ENCODE assay signal across 1 cellular context in the genomic region with DNA sequence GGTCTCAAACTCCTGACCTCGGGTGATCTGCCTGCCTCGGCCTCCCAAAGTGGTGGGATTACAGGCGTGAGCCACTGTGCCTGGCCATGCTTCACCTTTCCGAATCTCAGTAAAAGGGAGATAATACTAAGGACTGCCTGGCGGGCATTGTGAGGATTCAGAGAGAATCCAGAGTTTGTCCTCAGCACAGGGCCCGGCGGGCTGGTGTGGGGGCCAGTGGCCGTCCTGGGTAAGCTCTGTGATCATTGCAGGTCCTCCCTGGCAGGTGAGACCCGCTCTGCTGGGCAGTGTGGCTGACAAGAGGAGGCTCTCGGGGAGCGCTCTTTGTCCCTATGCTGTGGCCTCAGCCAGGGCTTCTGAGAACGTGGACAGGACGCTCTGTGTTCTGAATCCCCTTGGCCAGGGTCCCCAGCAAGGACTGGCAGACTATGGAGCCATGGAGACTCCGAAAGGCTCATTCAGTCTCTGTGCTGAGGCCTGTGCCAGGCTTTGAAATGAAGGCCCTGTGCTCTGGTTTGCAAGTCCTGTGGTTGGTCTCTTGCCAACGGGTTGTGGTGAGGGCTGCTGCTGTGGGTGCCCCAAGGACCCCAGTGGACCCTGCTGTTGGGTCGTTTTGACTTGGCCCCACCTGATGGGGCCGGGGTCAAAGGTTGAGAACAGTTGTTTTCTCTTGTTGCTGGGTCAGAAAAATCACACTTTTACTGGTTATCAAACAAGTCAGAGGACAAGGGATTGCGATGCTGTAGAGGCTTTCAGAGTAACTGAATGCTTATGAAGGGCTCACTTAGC.
A peak's percentile ranks its signal among the peaks of the same experiment; 100 is the strongest.
TF ChIP-seq lines count a peak whose summit lies in the region.

No MANE protein-coding gene starts in this region.

TF ChIP-seq in GM12878, 131 proteins besides CTCF, POLR2A, EP300 and RAD21 (continued from another document):
- TF ChIP-seq, protein P1, sequence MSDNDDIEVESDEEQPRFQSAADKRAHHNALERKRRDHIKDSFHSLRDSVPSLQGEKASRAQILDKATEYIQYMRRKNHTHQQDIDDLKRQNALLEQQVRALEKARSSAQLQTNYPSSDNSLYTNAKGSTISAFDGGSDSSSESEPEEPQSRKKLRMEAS (IDR thresholded peaks at IDR 0.05; ENCODE audit: low read depth, low read length): no peak
- no peak for TF ChIP-seq MXI1 (IDR thresholded peaks at IDR 0.05; ENCODE audit: low read depth, low read length)
- peak; percentile 73 for TF ChIP-seq NR2F1 (conservative IDR thresholded peaks at IDR 0.05)
- TF ChIP-seq EGR1 (IDR thresholded peaks at IDR 0.05; ENCODE audit: borderline replicate concordance in 1 of 2, low read depth in 2 of 2, low read length in 2 of 2): no peak
- no peak for TF ChIP-seq BCL11A (IDR thresholded peaks at IDR 0.05; ENCODE audit: low read depth, low read length)
- no peak for TF ChIP-seq YY1 (IDR thresholded peaks at IDR 0.05; ENCODE audit: low read depth, low read length)
- TF ChIP-seq RUNX3 (IDR thresholded peaks at IDR 0.05; ENCODE audit: low read length): no peak
- no peak for TF ChIP-seq ZBED1 (IDR thresholded peaks at IDR 0.05; ENCODE audit: borderline replicate concordance)
- peak; percentile 68 for TF ChIP-seq NR2C1 (IDR thresholded peaks at IDR 0.05)
- TF ChIP-seq, protein P2, sequence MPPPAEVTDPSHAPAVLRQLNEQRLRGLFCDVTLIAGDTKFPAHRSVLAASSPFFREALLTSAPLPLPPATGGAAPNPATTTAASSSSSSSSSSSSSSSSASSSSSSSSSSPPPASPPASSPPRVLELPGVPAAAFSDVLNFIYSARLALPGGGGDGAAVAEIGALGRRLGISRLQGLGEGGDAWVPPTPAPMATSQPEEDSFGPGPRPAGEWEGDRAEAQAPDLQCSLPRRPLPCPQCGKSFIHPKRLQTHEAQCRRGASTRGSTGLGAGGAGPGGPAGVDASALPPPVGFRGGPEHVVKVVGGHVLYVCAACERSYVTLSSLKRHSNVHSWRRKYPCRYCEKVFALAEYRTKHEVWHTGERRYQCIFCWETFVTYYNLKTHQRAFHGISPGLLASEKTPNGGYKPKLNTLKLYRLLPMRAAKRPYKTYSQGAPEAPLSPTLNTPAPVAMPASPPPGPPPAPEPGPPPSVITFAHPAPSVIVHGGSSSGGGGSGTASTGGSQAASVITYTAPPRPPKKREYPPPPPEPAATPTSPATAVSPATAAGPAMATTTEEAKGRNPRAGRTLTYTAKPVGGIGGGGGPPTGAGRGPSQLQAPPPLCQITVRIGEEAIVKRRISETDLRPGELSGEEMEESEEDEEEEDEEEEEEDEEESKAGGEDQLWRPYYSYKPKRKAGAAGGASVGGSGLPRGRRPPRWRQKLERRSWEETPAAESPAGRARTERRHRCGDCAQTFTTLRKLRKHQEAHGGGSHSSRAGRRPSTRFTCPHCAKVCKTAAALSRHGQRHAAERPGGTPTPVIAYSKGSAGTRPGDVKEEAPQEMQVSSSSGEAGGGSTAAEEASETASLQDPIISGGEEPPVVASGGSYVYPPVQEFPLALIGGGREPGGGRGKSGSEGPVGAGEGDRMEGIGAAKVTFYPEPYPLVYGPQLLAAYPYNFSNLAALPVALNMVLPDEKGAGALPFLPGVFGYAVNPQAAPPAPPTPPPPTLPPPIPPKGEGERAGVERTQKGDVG (CRISPR knock-in tag; IDR thresholded peaks at IDR 0.05): no peak
- no peak for TF ChIP-seq RAD51 (IDR thresholded peaks at IDR 0.05)
- TF ChIP-seq CEBPB (IDR thresholded peaks at IDR 0.05; ENCODE audit: borderline replicate concordance in 1 of 2, low read depth in 2 of 2, low read length in 2 of 2): no peak
- 0 out of 2 replicates have a peak, but pooled peaks have one; percentile 4 for TF ChIP-seq CHD2 (IDR thresholded peaks at IDR 0.05; ENCODE audit: borderline replicate concordance, low read depth, low read length)
- TF ChIP-seq TCF7 (IDR thresholded peaks at IDR 0.05; ENCODE audit: borderline replicate concordance): no peak
